In genomic region chr9:125683486-125683885, GRCh38 we compare ENCODE assay signal across 17 cellular contexts. TPM values are rescaled to one million over a fixed set of nuclear protein-coding genes. Genes with fewer than 3 reads are reported as not detected.
DNase-seq lines count a peak whose midpoint lies in the region; ATAC-seq and TF ChIP-seq lines count a peak whose summit lies in the region.
"Had no signal": no experiment of that assay in that cellular context is flagged by ENCODE, and none has a peak within 500 bp of the region (broad histone marks: within the 10 kb centered on the region; RNA-seq: fewer than 3 reads in every experiment).

No MANE protein-coding gene starts in this region.

- H3K4me3 ChIP-seq in IMR-90 (ENCODE audit: insufficient read depth, low read depth, low read length) = no peak overlapping the region
- no peak overlapping the region for H3K4me3 ChIP-seq in astrocyte of the spinal cord (ENCODE audit: low read depth, low read length)
- H3K4me3 ChIP-seq: gastroesophageal sphincter, ovary, thoracic aorta had no signal

- H2AK9ac ChIP-seq in IMR-90 (replicated peaks; ENCODE audit: low read depth, low read length, poor library complexity) = peak overlapping the region; percentile 68

- 0 out of 2 replicates have a peak overlapping the region, but pooled peaks have one; percentile 45 for H3K4ac ChIP-seq in IMR-90 (ENCODE audit: low read depth, low read length)

- no peak overlapping the region for H4K5ac ChIP-seq in IMR-90 (ENCODE audit: low read depth, low read length)

- dilution Hi-C loops in IMR-90 (cut with HindIII; ENCODE audit: low sequenced_read_pairs, unreplicated experiment) = no loop called here

- no peak for TF ChIP-seq CTCF in IMR-90 (conservative IDR thresholded peaks at IDR 0.05; ENCODE audit: low read depth, low read length)
- no peak for TF ChIP-seq CTCF in astrocyte of the spinal cord (IDR thresholded peaks at IDR 0.05; ENCODE audit: low read depth, low read length)

- no peak overlapping the region for H2BK15ac ChIP-seq in IMR-90 (ENCODE audit: low read depth, low read length)

- no peak overlapping the region for H4K91ac ChIP-seq in IMR-90 (ENCODE audit: insufficient read depth, low read depth, low read length)

- peak; percentile 57 for ATAC-seq in IMR-90 (ENCODE audit: low read depth)
- ATAC-seq: gastroesophageal sphincter had no signal

- peaks cover 4% of the 10 kb centered on the region for H3K4me1 ChIP-seq in IMR-90 (ENCODE audit: control insufficient read depth, insufficient read depth, low read length)

- H3K18ac ChIP-seq in IMR-90 (ENCODE audit: low read depth, low read length) = no peak overlapping the region

- peak overlapping the region; percentile 53 for H2BK5ac ChIP-seq in IMR-90 (ENCODE audit: low read depth, low read length, poor library complexity, severe bottlenecking)

- no peak overlapping the region for H2AFZ ChIP-seq in IMR-90 (replicated peaks; ENCODE audit: low read length, poor library complexity)

- peak overlapping the region; percentile 0; the same call in 1 of the 2 replicates for H3K23ac ChIP-seq in IMR-90 (ENCODE audit: low read depth, low read length)

- no CpG with 5 or more reads among the region's 3 CpGs for WGBS in IMR-90 (ENCODE audit: extremely low coverage in 2 of 2, insufficient read length in 1 of 2), 2 experiments

- H3K9me3 ChIP-seq in IMR-90 (ENCODE audit: control insufficient read depth, insufficient read depth, low read length) = no peaks in the 10 kb centered on the region
- H3K9me3 ChIP-seq: gastroesophageal sphincter, ovary, thoracic aorta had no signal

- H3K79me1 ChIP-seq in IMR-90 (ENCODE audit: low read depth in 1 of 2, low read length in 2 of 2) = peaks cover 33 to 84% of the 10 kb centered on the region in 2 experiments

- no peaks in the 10 kb centered on the region; the same call in 1 of the 2 replicates for H3K36me3 ChIP-seq in IMR-90 (ENCODE audit: control insufficient read depth, insufficient read depth, low read length)
- H3K36me3 ChIP-seq: ovary, thoracic aorta had no signal

- peaks cover 18% of the 10 kb centered on the region; the same call in 1 of the 2 replicates for H4K20me1 ChIP-seq in IMR-90 (ENCODE audit: insufficient read depth, low read length)

- no peaks in the 10 kb centered on the region for H3K27me3 ChIP-seq in IMR-90 (ENCODE audit: control insufficient read depth, insufficient read depth, low read length)
- H3K27me3 ChIP-seq: gastroesophageal sphincter, ovary had no signal

- no peak overlapping the region for H2BK120ac ChIP-seq in IMR-90 (ENCODE audit: low read depth, low read length)

- intact Hi-C loops in IMR-90 (cut with micrococcal nuclease) = no loop called here

- CTCF ChIA-PET in IMR-90 (lab: Yijun Ruan, JAX) = no interaction called here

- no TSS peak for BruUV-seq in IMR-90 (replicated peaks; lab: Mats Ljungman, UMichigan)

- H2AK5ac ChIP-seq in IMR-90 (ENCODE audit: low read depth, low read length) = no peak overlapping the region

- POLR2A ChIA-PET in IMR-90 (lab: Charles Lee; ENCODE audit: unreplicated experiment) = no interaction called here

- DNase-seq in Daoy (ENCODE audit: low read depth) = peak; percentile 55
- DNase-seq in IMR-90 = peak; percentile 86
- peak; percentile 28 for DNase-seq in astrocyte of the spinal cord (ENCODE audit: low read depth, low spot score)
- peak; percentile 49 for DNase-seq in glomerular visceral epithelial cell (ENCODE audit: extremely low spot score)
- no peak for DNase-seq in NCI-H510A treated with DMSO at 0.1 percent for 48 hours (lab: John Stamatoyannopoulos, UW)
- no peak for DNase-seq in stimulated activated CD4-positive, alpha-beta T cell treated with anti-CD3 and anti-CD28 coated beads, Interleukin-4, amount 100 ng/mL, for 1 hour
- no peak for DNase-seq in NCI-H1092 treated with DMSO at 0.1 percent for 48 hours (lab: John Stamatoyannopoulos, UW)
- DNase-seq in retina = no peak
- DNase-seq: central memory CD4-positive, alpha-beta T cell; effector CD8-positive, alpha-beta T cell; KBM-7; NCI-H1105 treated with DMSO at 0.1 percent for 48 hours; NCI-H82; ovary; RPMI8226 had no signal

- peak overlapping the region; percentile 24; the same call in 1 of the 2 replicates for H3K4me2 ChIP-seq in IMR-90 (ENCODE audit: low read depth, low read length)

- H2BK20ac ChIP-seq in IMR-90 (ENCODE audit: low read depth, low read length) = peak overlapping the region; percentile 9; the same call in 1 of the 2 replicates

- no peak overlapping the region for H3K27ac ChIP-seq in IMR-90 (ENCODE audit: insufficient read depth, low read length)
- H3K27ac ChIP-seq: gastroesophageal sphincter, ovary, thoracic aorta had no signal

- no peak overlapping the region for H3K9ac ChIP-seq in IMR-90 (ENCODE audit: low read depth, low read length)

- no peak overlapping the region for H4K8ac ChIP-seq in IMR-90 (ENCODE audit: low read depth in 2 of 2, low read length in 2 of 2)

- no peak for TF ChIP-seq RAD21 in IMR-90 (IDR thresholded peaks at IDR 0.05; ENCODE audit: low read length)

- peaks cover 12% of the 10 kb centered on the region for H3K9me1 ChIP-seq in IMR-90 (ENCODE audit: insufficient read depth, low read length)

- H3K56ac ChIP-seq in IMR-90 (ENCODE audit: extremely low read depth, insufficient read depth, low read length) = no peak overlapping the region

- no peak for TF ChIP-seq POLR2A in IMR-90 (IDR thresholded peaks at IDR 0.05; ENCODE audit: low read depth, low read length)

- H3K14ac ChIP-seq in IMR-90 (replicated peaks; ENCODE audit: low read depth, low read length) = no peak overlapping the region

- in situ Hi-C loops in IMR-90 (cut with MboI; ENCODE audit: low sequenced_read_pairs) (no loop called here), astrocyte of the spinal cord (cut with HindIII; ENCODE audit: low sequenced_read_pairs) (no loop called here)

TF ChIP-seq in IMR-90, 13 proteins besides CTCF, POLR2A, EP300 and RAD21:
- TF ChIP-seq SMC3 (IDR thresholded peaks at IDR 0.05; ENCODE audit: low read depth, low read length) (no peak), NFE2L2 (IDR thresholded peaks at IDR 0.05; ENCODE audit: low read depth, low read length) (no peak), FOS (IDR thresholded peaks at IDR 0.05; ENCODE audit: low read depth, low read length) (no peak), RFX5 (IDR thresholded peaks at IDR 0.05; ENCODE audit: low read depth, low read length) (no peak), ELK1 (IDR thresholded peaks at IDR 0.05; ENCODE audit: borderline replicate concordance, low read depth, low read length) (no peak), MAZ (IDR thresholded peaks at IDR 0.05; ENCODE audit: borderline replicate concordance, low read depth, low read length) (no peak), RCOR1 (IDR thresholded peaks at IDR 0.05; ENCODE audit: insufficient replicate concordance, low read length) (no peak), CHD1 (IDR thresholded peaks at IDR 0.05; ENCODE audit: low read depth, low read length) (no peak), CEBPB (IDR thresholded peaks at IDR 0.05; ENCODE audit: low read depth, low read length) (no peak), MAFK (IDR thresholded peaks at IDR 0.05; ENCODE audit: low read depth, low read length) (no peak), BHLHE40 (IDR thresholded peaks at IDR 0.05; ENCODE audit: low read depth, low read length) (no peak), MXI1 (IDR thresholded peaks at IDR 0.05; ENCODE audit: borderline replicate concordance, low read depth, low read length) (no peak)
- TF ChIP-seq, protein P1, sequence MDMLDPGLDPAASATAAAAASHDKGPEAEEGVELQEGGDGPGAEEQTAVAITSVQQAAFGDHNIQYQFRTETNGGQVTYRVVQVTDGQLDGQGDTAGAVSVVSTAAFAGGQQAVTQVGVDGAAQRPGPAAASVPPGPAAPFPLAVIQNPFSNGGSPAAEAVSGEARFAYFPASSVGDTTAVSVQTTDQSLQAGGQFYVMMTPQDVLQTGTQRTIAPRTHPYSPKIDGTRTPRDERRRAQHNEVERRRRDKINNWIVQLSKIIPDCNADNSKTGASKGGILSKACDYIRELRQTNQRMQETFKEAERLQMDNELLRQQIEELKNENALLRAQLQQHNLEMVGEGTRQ (IDR thresholded peaks at IDR 0.05; ENCODE audit: low read depth, low read length) = no peak

RNA-seq across cellular contexts. Expression of gene MAPKAP1, which starts 23.5 kb away (rescaled TPM):
- total RNA-seq in Daoy (2014; rRNA removed; shearing (Covaris generic)) = 147 and 173 TPM in 2 replicates
- total RNA-seq in IMR-90 (2012; rRNA removed) = 122 and 158 TPM in 2 replicates
- 75.0 and 87.2 TPM in 2 replicates for polyA plus RNA-seq in IMR-90 (2012; rRNA removed)
- polyA plus RNA-seq in IMR-90 (2012; cell fraction: cytosol; rRNA removed) = 57.5 and 86.3 TPM in 2 replicates
- polyA plus RNA-seq in IMR-90 (2012; cell fraction: nucleus; rRNA removed; ENCODE audit: low replicate concordance) = 53.4 and 70.8 TPM in 2 replicates

Comparison
In these comparisons a context has a peak if more than half of its experiments do, and no peak if none do; other contexts are left out.
1. DNase-seq: peak in Daoy (single experiment), IMR-90 (single experiment), astrocyte of the spinal cord (single experiment) and glomerular visceral epithelial cell (single experiment); none in NCI-H510A treated with DMSO at 0.1 percent for 48 hours (single experiment), stimulated activated CD4-positive, alpha-beta T cell treated with anti-CD3 and anti-CD28 coated beads, Interleukin-4, amount 100 ng/mL, for 1 hour (single experiment), NCI-H1092 treated with DMSO at 0.1 percent for 48 hours (single experiment) and retina (single experiment).